Comparison of ENCODE assay signal across 1 cellular context in the genomic region with DNA sequence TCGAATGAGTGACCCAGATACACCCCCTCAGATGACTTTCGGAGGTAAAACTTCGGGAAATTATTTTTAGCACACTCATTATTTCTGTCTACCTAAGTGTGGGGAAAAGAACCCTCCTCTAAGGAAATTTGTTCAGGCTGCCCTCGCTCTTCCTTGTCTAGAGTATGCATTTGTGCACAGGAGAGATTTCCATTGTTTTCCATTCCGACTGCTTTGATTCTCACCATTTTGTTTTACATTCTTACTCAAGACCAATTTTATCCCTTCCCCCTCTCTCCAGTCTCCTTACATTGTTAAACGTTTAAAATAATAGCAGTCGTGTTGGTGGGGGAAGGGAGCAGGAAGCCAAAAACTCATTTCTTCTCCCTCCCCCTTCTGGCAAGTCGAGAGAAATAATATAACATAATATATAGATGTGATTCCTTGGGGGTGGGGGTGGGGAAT.
TF ChIP-seq lines count a peak whose summit lies in the region.

No MANE protein-coding gene starts in this region.

TF ChIP-seq in WTC11, 78 proteins besides CTCF, POLR2A, EP300 and RAD21 (continued from another document):
- TF ChIP-seq ARID4B (CRISPR knock-in tag; IDR thresholded peaks at IDR 0.05; ENCODE audit: borderline replicate concordance) (no peak), JUN (CRISPR knock-in tag; IDR thresholded peaks at IDR 0.05) (no peak), GRHL2 (CRISPR knock-in tag; IDR thresholded peaks at IDR 0.05; ENCODE audit: insufficient replicate concordance, severe bottlenecking) (no peak), ZNF512 (CRISPR knock-in tag; IDR thresholded peaks at IDR 0.05; ENCODE audit: borderline replicate concordance) (no peak), EMX1 (CRISPR knock-in tag; IDR thresholded peaks at IDR 0.05) (no peak), ZNF396 (CRISPR knock-in tag; IDR thresholded peaks at IDR 0.05; ENCODE audit: borderline replicate concordance) (no peak)
- TF ChIP-seq, protein P1, sequence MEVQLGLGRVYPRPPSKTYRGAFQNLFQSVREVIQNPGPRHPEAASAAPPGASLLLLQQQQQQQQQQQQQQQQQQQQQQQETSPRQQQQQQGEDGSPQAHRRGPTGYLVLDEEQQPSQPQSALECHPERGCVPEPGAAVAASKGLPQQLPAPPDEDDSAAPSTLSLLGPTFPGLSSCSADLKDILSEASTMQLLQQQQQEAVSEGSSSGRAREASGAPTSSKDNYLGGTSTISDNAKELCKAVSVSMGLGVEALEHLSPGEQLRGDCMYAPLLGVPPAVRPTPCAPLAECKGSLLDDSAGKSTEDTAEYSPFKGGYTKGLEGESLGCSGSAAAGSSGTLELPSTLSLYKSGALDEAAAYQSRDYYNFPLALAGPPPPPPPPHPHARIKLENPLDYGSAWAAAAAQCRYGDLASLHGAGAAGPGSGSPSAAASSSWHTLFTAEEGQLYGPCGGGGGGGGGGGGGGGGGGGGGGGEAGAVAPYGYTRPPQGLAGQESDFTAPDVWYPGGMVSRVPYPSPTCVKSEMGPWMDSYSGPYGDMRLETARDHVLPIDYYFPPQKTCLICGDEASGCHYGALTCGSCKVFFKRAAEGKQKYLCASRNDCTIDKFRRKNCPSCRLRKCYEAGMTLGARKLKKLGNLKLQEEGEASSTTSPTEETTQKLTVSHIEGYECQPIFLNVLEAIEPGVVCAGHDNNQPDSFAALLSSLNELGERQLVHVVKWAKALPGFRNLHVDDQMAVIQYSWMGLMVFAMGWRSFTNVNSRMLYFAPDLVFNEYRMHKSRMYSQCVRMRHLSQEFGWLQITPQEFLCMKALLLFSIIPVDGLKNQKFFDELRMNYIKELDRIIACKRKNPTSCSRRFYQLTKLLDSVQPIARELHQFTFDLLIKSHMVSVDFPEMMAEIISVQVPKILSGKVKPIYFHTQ (CRISPR knock-in tag; IDR thresholded peaks at IDR 0.05): no peak
